ENCODE assay signal across 1 cellular context in genomic region chr2:12434609-12435008, GRCh38.
A peak's percentile ranks its signal among the peaks of the same experiment; 100 is the strongest.
TF ChIP-seq lines count a peak whose summit lies in the region.

No MANE protein-coding gene starts in this region.

TF ChIP-seq in K562, 482 proteins besides CTCF, POLR2A, EP300 and RAD21 (continued from another document and continues in another):
- TF ChIP-seq CHAMP1 (IDR thresholded peaks at IDR 0.05) (peak; percentile 81), POLR2H (tag; IDR thresholded peaks at IDR 0.05; ENCODE audit: low read depth) (no peak), ZNF277 (CRISPR knock-in tag; IDR thresholded peaks at IDR 0.05; ENCODE audit: borderline replicate concordance) (no peak), POLR2AphosphoS5 (IDR thresholded peaks at IDR 0.05; ENCODE audit: control insufficient read depth, insufficient read depth, low read depth, low read length) (peak; percentile 77), KDM1A (IDR thresholded peaks at IDR 0.05) (peak; percentile 31 to 53; a peak in 2 of 4 replicates), GTF2F1 (IDR thresholded peaks at IDR 0.05; ENCODE audit: low read depth, low read length) (no peak), ZNF449 (CRISPR knock-in tag; IDR thresholded peaks at IDR 0.05) (no peak), CC2D1A (IDR thresholded peaks at IDR 0.05) (peak; percentile 86; the same call in 1 of the 2 replicates), DIDO1 (tag; IDR thresholded peaks at IDR 0.05; ENCODE audit: low read depth) (no peak), SMAD1 (IDR thresholded peaks at IDR 0.05; ENCODE audit: low read depth, low read length, partially characterized antibody) (peak; percentile 27), PKNOX1 (IDR thresholded peaks at IDR 0.05) (0 out of 2 replicates have a peak, but pooled peaks have one; percentile 26), ZNF717 (CRISPR knock-in tag; IDR thresholded peaks at IDR 0.05) (no peak), SIX5 (IDR thresholded peaks at IDR 0.05; ENCODE audit: borderline replicate concordance in 1 of 2, insufficient read depth in 1 of 2, low read depth in 1 of 2, low read length in 2 of 2) (no peak), GATAD2A (IDR thresholded peaks at IDR 0.05) (peak; percentile 68), SMARCC2 (IDR thresholded peaks at IDR 0.05; ENCODE audit: low read depth) (peak; percentile 73; the same call in 1 of the 2 replicates), SRSF7 (optimal IDR thresholded peaks at IDR 0.05; ENCODE audit: low read depth, low read length) (no peak), CHD2 (IDR thresholded peaks at IDR 0.05; ENCODE audit: low read depth, low read length) (no peak), TBL1XR1 (IDR thresholded peaks at IDR 0.05; ENCODE audit: low read length in 2 of 2) (peak in 1 of 2 experiments; percentile 48; a peak in 1 of 4 replicates), NBN (IDR thresholded peaks at IDR 0.05; ENCODE audit: low read depth) (no peak), RFX1 (IDR thresholded peaks at IDR 0.05) (no peak), DPF2 (IDR thresholded peaks at IDR 0.05) (peak; percentile 89), NCOR1 (IDR thresholded peaks at IDR 0.05) (peak; percentile 91), BCL6 (CRISPR knock-in tag; IDR thresholded peaks at IDR 0.05) (no peak), E2F5 (CRISPR knock-in tag; IDR thresholded peaks at IDR 0.05) (no peak), MYNN (IDR thresholded peaks at IDR 0.05) (no peak), MYNN (CRISPR knock-in tag; IDR thresholded peaks at IDR 0.05) (no peak), TARDBP (IDR thresholded peaks at IDR 0.05) (no peak), CREBBP (IDR thresholded peaks at IDR 0.05; ENCODE audit: low read depth, low read length) (no peak), CBFA2T2 (conservative IDR thresholded peaks at IDR 0.05) (peak; percentile 94), SOX6 (IDR thresholded peaks at IDR 0.05) (peak; percentile 88), PTRF (tag; IDR thresholded peaks at IDR 0.05) (no peak), ZNF57 (CRISPR knock-in tag; IDR thresholded peaks at IDR 0.05) (no peak), GATA2 (CRISPR knock-in tag; IDR thresholded peaks at IDR 0.05) (peak; percentile 39), MTA2 (IDR thresholded peaks at IDR 0.05; ENCODE audit: low read depth) (peak; percentile 83), ZEB2 (IDR thresholded peaks at IDR 0.05) (peak; percentile 90), TFE3 (CRISPR knock-in tag; IDR thresholded peaks at IDR 0.05) (no peak), HDAC6 (IDR thresholded peaks at IDR 0.05; ENCODE audit: low read depth, low read length) (no peak), MYC (IDR thresholded peaks at IDR 0.05; ENCODE audit: low read depth, low read length) (no peak; the same call in 1 of the 2 replicates), MYC (CRISPR knock-in tag; IDR thresholded peaks at IDR 0.05; ENCODE audit: borderline replicate concordance, low read depth) (no peak), THAP7 (CRISPR knock-in tag; IDR thresholded peaks at IDR 0.05) (no peak), ELF4 (CRISPR knock-in tag; IDR thresholded peaks at IDR 0.05) (no peak), SIN3A (IDR thresholded peaks at IDR 0.05; ENCODE audit: borderline replicate concordance in 2 of 2, control insufficient read depth in 1 of 2, low read depth in 2 of 2, low read length in 2 of 2) (no peak), NEUROD1 (IDR thresholded peaks at IDR 0.05; ENCODE audit: borderline replicate concordance, low read depth, low read length, partially characterized antibody) (peak; percentile 39), HDAC1 (IDR thresholded peaks at IDR 0.05) (peak in 1 of 2 experiments; percentile 46; a peak in 1 of 4 replicates), ATF4 (CRISPR knock-in tag; IDR thresholded peaks at IDR 0.05) (no peak), SREBF1 (IDR thresholded peaks at IDR 0.05; ENCODE audit: borderline replicate concordance, low read depth, low read length) (no peak), GTF2B (IDR thresholded peaks at IDR 0.05; ENCODE audit: extremely low read depth, insufficient read length) (no peak), POU5F1 (IDR thresholded peaks at IDR 0.05; ENCODE audit: borderline replicate concordance, low read depth, low read length, partially characterized antibody) (no peak), MTA1 (IDR thresholded peaks at IDR 0.05; ENCODE audit: borderline replicate concordance) (peak; percentile 48; the same call in 1 of the 2 replicates), SMARCA4 (IDR thresholded peaks at IDR 0.05) (peak; percentile 90), CBX8 (IDR thresholded peaks at IDR 0.05; ENCODE audit: borderline replicate concordance, extremely low read depth, low read depth, low read length, poor library complexity, severe bottlenecking) (no peak), HMGN3 (IDR thresholded peaks at IDR 0.05; ENCODE audit: borderline replicate concordance, extremely low read depth, insufficient read length, low read depth, low read length) (peak; percentile 94), PHB2 (IDR thresholded peaks at IDR 0.05; ENCODE audit: low read depth) (peak; percentile 53; the same call in 1 of the 2 replicates), EZH2 (IDR thresholded peaks at IDR 0.05; ENCODE audit: borderline replicate concordance, low read depth, low read length) (no peak), SMC3 (conservative IDR thresholded peaks at IDR 0.05; ENCODE audit: insufficient read depth, low read depth, low read length) (no peak), ZNF740 (CRISPR knock-in tag; IDR thresholded peaks at IDR 0.05) (no peak), ZNF740 (tag; IDR thresholded peaks at IDR 0.05) (no peak), SIRT6 (IDR thresholded peaks at IDR 0.05; ENCODE audit: low read depth, low read length) (no peak), ETV5 (CRISPR knock-in tag; IDR thresholded peaks at IDR 0.05; ENCODE audit: low read depth) (no peak), FOXP1 (CRISPR knock-in tag; IDR thresholded peaks at IDR 0.05) (no peak)
